ENCODE assay signal across 8 cellular contexts in the genomic region with DNA sequence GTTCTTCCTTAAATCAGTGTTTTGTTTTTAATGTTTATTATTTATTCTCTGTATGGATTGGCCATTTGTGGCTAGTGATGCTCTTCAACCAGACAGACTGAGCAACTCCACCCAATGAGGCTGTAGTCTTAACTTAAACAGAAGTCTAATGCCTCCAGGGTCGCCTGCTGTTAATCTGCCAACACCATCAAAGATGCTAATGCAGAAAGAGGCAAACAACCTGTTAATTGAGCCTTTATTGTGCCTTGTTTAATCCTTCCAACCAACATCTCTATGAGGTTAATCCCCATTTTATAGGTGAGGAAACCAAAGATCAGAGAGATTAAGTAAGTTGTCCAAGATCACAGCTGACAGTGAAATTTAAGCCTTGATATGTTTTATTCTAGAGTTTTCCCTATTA.
"Had no signal": no experiment of that assay in that cellular context is flagged by ENCODE, and none has a peak within 500 bp of the region (broad histone marks: within the 10 kb centered on the region; RNA-seq: fewer than 3 reads in every experiment).

No MANE protein-coding gene starts in this region.

- H3K4me3 ChIP-seq: GM12878 had no signal

- DNase-seq: GDM1, GF-D8 had no signal

- ATAC-seq: GM12878 had no signal

- FAIRE-seq: G401.6, GM12878, GM12891, GM12892, GM18507, GM19239 had no signal
